Comparison of ENCODE assay signal across 12 cellular contexts in genomic region chr10:70974351-70974901, GRCh38.
DNase-seq lines count a peak whose midpoint lies in the region; ATAC-seq and TF ChIP-seq lines count a peak whose summit lies in the region.
"Had no signal": no experiment of that assay in that cellular context is flagged by ENCODE, and none has a peak within 500 bp of the region (broad histone marks: within the 10 kb centered on the region; RNA-seq: fewer than 3 reads in every experiment).

No MANE protein-coding gene starts in this region.

- H3K27ac ChIP-seq in HCT116 (ENCODE audit: low read depth, low read length) (no peak overlapping the region), hepatocyte (no peak overlapping the region)

- H3K9me3 ChIP-seq in HCT116 (ENCODE audit: control insufficient read depth in 1 of 2, insufficient read depth in 1 of 2, low read depth in 1 of 2, low read length in 2 of 2) = no peaks in the 10 kb centered on the region
- no peaks in the 10 kb centered on the region for H3K9me3 ChIP-seq in hepatocyte (ENCODE audit: low read depth)

- POLR2A ChIA-PET in HCT116 (lab: Charles Lee) = no interaction called here

- DNase-seq in NCI-H1436 treated with DMSO at 0.1 percent for 48 hours (lab: John Stamatoyannopoulos, UW) = peak; percentile 6
- DNase-seq in NCI-H1436 (lab: John Stamatoyannopoulos, UW) = no peak
- DNase-seq in HCT116 (ENCODE audit: low read depth, low spot score) = no peak
- peak; percentile 20 for DNase-seq in hepatocyte (ENCODE audit: low spot score)
- DNase-seq: activated CD4-positive, alpha-beta T cell treated with anti-CD3 and anti-CD28 coated beads, Interleukin-2, amount 50 U/mL, for 4 hours; amniotic stem cell; immature natural killer cell; NCI-H2029 had no signal

- H3K4me3 ChIP-seq in HCT116 (replicated peaks in 1 of 2; ENCODE audit: low read depth in 1 of 2, low read length in 2 of 2) (no peak overlapping the region), hepatocyte (no peak overlapping the region)

- no peak for TF ChIP-seq POLR2A in HCT116 (IDR thresholded peaks at IDR 0.05; ENCODE audit: borderline replicate concordance, extremely low read depth, insufficient read depth, insufficient read length)

- no peak for TF ChIP-seq RAD21 in HCT116 (IDR thresholded peaks at IDR 0.05; ENCODE audit: low read depth)

- no peak overlapping the region for H3K9ac ChIP-seq in HCT116 (ENCODE audit: low read length)

- 22% methylated on average over 5 of the region's 5 CpGs for WGBS in hepatocyte (ENCODE audit: low lambda C conversion rate, missing lambda C conversion rate)

- H3K79me2 ChIP-seq in HCT116 (ENCODE audit: insufficient read depth, low read length) (no peaks in the 10 kb centered on the region), hepatocyte (no peaks in the 10 kb centered on the region)

- intact Hi-C loops in HCT116 (cut with micrococcal nuclease) = no loop called here

- BruUV-seq in HCT116 (replicated peaks; lab: Mats Ljungman, UMichigan) = no TSS peak

- H3K9me2 ChIP-seq in HCT116 (ENCODE audit: insufficient read depth) (no peaks in the 10 kb centered on the region), hepatocyte (replicated peaks; ENCODE audit: insufficient read depth) (no peaks in the 10 kb centered on the region)

- ATAC-seq in HCT116 (peak; percentile 89), SK-N-SH treated with all-trans-retinoic acid at 6 μM for 48 hours (peak; percentile 65), GM19452 (IDR thresholded peaks at IDR 0.05; ENCODE audit: unreplicated experiment) (no peak), HG03460 (IDR thresholded peaks at IDR 0.05; ENCODE audit: unreplicated experiment) (no peak), HG03565 (IDR thresholded peaks at IDR 0.05; ENCODE audit: unreplicated experiment) (no peak)

- TF ChIP-seq CTCF in HCT116 (IDR thresholded peaks at IDR 0.05 in 2 of 3, conservative IDR thresholded peaks at IDR 0.05 in 1 of 3; ENCODE audit: borderline replicate concordance in 1 of 3, insufficient read depth in 1 of 3, low read depth in 2 of 3, low read length in 2 of 3) (no peak), hepatocyte (IDR thresholded peaks at IDR 0.05; ENCODE audit: poor library complexity) (no peak)

- H3K4me1 ChIP-seq in HCT116 (ENCODE audit: control insufficient read depth in 1 of 2, insufficient read depth in 2 of 2, low read length in 2 of 2) = peaks cover 4 to 8% of the 10 kb centered on the region in 2 experiments
- no peaks in the 10 kb centered on the region for H3K4me1 ChIP-seq in hepatocyte (ENCODE audit: insufficient read depth)

- H3K36me3 ChIP-seq in HCT116 (ENCODE audit: control insufficient read depth in 1 of 2, insufficient read depth in 2 of 2, low read length in 2 of 2) = no peaks in the 10 kb centered on the region
- no peaks in the 10 kb centered on the region for H3K36me3 ChIP-seq in hepatocyte (replicated peaks; ENCODE audit: insufficient read depth, low read depth)

- CTCF ChIA-PET in HCT116 (lab: Charles Lee) = no interaction called here

- RAD21 ChIA-PET in HCT116 (lab: Charles Lee; ENCODE audit: low non-redundant PET in 1 of 2, low total read pairs in 2 of 2, uncharacterized antibody in 2 of 2, unreplicated experiment in 2 of 2) = no interaction called here

- H4K20me1 ChIP-seq in HCT116 (ENCODE audit: insufficient read depth) = no peaks in the 10 kb centered on the region
- H4K20me1 ChIP-seq in hepatocyte (ENCODE audit: insufficient read depth, poor library complexity, severe bottlenecking) = no peaks in the 10 kb centered on the region

- peak overlapping the region; percentile 10 for H2AFZ ChIP-seq in HCT116 (ENCODE audit: low read depth, low read length, poor library complexity, severe bottlenecking)
- no peak overlapping the region for H2AFZ ChIP-seq in hepatocyte

- peak overlapping the region; percentile 45 for H3K4me2 ChIP-seq in HCT116 (ENCODE audit: low read length)
- H3K4me2 ChIP-seq in hepatocyte = no peak overlapping the region

- H3K27me3 ChIP-seq in HCT116 (ENCODE audit: insufficient read depth, low read length) (peaks cover 2% of the 10 kb centered on the region; the same call in 1 of the 2 replicates), hepatocyte (no peaks in the 10 kb centered on the region)

TF ChIP-seq in HCT116, 20 proteins besides CTCF, POLR2A, EP300 and RAD21 (continues in another document):
- TF ChIP-seq YY1 (IDR thresholded peaks at IDR 0.05; ENCODE audit: extremely low read depth, insufficient replicate concordance, low read depth, low read length) (no peak), JUND (IDR thresholded peaks at IDR 0.05) (peak; percentile 52; the same call in 1 of the 2 replicates), TCF7L2 (IDR thresholded peaks at IDR 0.05; ENCODE audit: borderline replicate concordance, extremely low read depth, insufficient read depth, insufficient read length) (peak; percentile 87), ELF1 (IDR thresholded peaks at IDR 0.05; ENCODE audit: borderline replicate concordance, low read depth) (no peak), ZFX (IDR thresholded peaks at IDR 0.05) (no peak), CEBPB (IDR thresholded peaks at IDR 0.05; ENCODE audit: low read depth) (no peak), SRF (IDR thresholded peaks at IDR 0.05; ENCODE audit: low read depth) (no peak), ZNF274 (IDR thresholded peaks at IDR 0.05; ENCODE audit: low read depth, low read length) (no peak), REST (IDR thresholded peaks at IDR 0.05; ENCODE audit: low read depth) (no peak), EZH2phosphoT487 (IDR thresholded peaks at IDR 0.05; ENCODE audit: borderline replicate concordance) (no peak), SIN3A (IDR thresholded peaks at IDR 0.05; ENCODE audit: low read depth) (no peak), EZH2 (IDR thresholded peaks at IDR 0.05) (no peak)

TF ChIP-seq in SK-N-SH treated with all-trans-retinoic acid at 6 μM for 48 hours, 23 proteins besides CTCF, POLR2A, EP300 and RAD21 (continues in another document):
- TF ChIP-seq TCF4 (CRISPR knock-in tag; IDR thresholded peaks at IDR 0.05; ENCODE audit: borderline replicate concordance) (no peak), ISL1 (CRISPR knock-in tag; IDR thresholded peaks at IDR 0.05) (no peak), ZNF70 (CRISPR knock-in tag; IDR thresholded peaks at IDR 0.05) (no peak), POU6F1 (CRISPR knock-in tag; IDR thresholded peaks at IDR 0.05; ENCODE audit: borderline replicate concordance, low read depth) (no peak), CSDC2 (CRISPR knock-in tag; IDR thresholded peaks at IDR 0.05) (no peak), TSHZ2 (CRISPR knock-in tag; IDR thresholded peaks at IDR 0.05) (no peak), ZFP3 (CRISPR knock-in tag; IDR thresholded peaks at IDR 0.05) (no peak), CREB5 (CRISPR knock-in tag; IDR thresholded peaks at IDR 0.05; ENCODE audit: low read depth) (no peak), ZFP30 (CRISPR knock-in tag; IDR thresholded peaks at IDR 0.05) (no peak), BACH2 (CRISPR knock-in tag; IDR thresholded peaks at IDR 0.05; ENCODE audit: borderline replicate concordance) (no peak), ZNF8 (CRISPR knock-in tag; IDR thresholded peaks at IDR 0.05) (no peak)

Comparison
In these comparisons a context has a peak if more than half of its experiments do, and no peak if none do; other contexts are left out.
1. DNase-seq: peak in NCI-H1436 treated with DMSO at 0.1 percent for 48 hours (single experiment) and hepatocyte (single experiment); none in NCI-H1436 (single experiment) and HCT116 (single experiment).
2. ATAC-seq: peak in HCT116 (single experiment) and SK-N-SH treated with all-trans-retinoic acid at 6 μM for 48 hours (single experiment); none in GM19452 (single experiment), HG03460 (single experiment) and HG03565 (single experiment).